ENCODE assay signal across 8 cellular contexts in genomic region chr11:106022795-106023275, GRCh38. TPM values are rescaled to one million over a fixed set of nuclear protein-coding genes. Genes with fewer than 3 reads are reported as not detected.
DNase-seq lines count a peak whose midpoint lies in the region; ATAC-seq, FAIRE-seq and TF ChIP-seq lines count a peak whose summit lies in the region.

No MANE protein-coding gene starts in this region.

- H3K4me3 Mint-ChIP-seq in IgD-negative memory B cell, result peak overlapping the region; percentile 89 to 99 (median 96)

- H3K9me3 ChIP-seq in A549 (no peaks in the 10 kb centered on the region), mucosa of stomach (ENCODE audit: control insufficient read depth, low read length) (no peaks in the 10 kb centered on the region)

- H3K36me3 ChIP-seq in mucosa of stomach (ENCODE audit: control insufficient read depth, insufficient read depth, low read length), result no peaks in the 10 kb centered on the region

- peak overlapping the region; percentile 49 for H3K4me3 ChIP-seq in A549
- peak overlapping the region; percentile 14 for H3K4me3 ChIP-seq in mucosa of stomach (ENCODE audit: low read length)

- POLR2A ChIA-PET in A549 (lab: Yijun Ruan, JAX), result interaction anchor here (1.1 kb wide), 1 partner anchor 54 kb away, joined by 10 read pairs; the partner anchor contains the start of genes AASDHPPT and KBTBD3

- H3K27me3 ChIP-seq in mucosa of stomach (ENCODE audit: control insufficient read depth, insufficient read depth, low read length), result no peaks in the 10 kb centered on the region

- H3K4me1 ChIP-seq in A549, result peaks cover 21% of the 10 kb centered on the region
- peaks cover 8% of the 10 kb centered on the region for H3K4me1 ChIP-seq in mucosa of stomach (ENCODE audit: control insufficient read depth, insufficient read depth, low read length)

- CTCF ChIA-PET in A549 (lab: Yijun Ruan, JAX), result no interaction called here

- H3K9me3 Mint-ChIP-seq in IgD-negative memory B cell, result peaks cover 0 to 4% (median 2%) of the 10 kb centered on the region in 3 donors

- no peaks in the 10 kb centered on the region for H3K27me3 Mint-ChIP-seq in IgD-negative memory B cell

- H3K27ac Mint-ChIP-seq in IgD-negative memory B cell, result peak overlapping the region; percentile 75 to 97 (median 83)

- no peak overlapping the region for H3K9ac ChIP-seq in mucosa of stomach (ENCODE audit: low read length)

- 94% methylated on average over 7 of the region's 7 CpGs for WGBS in A549 (ENCODE audit: missing lambda C conversion rate)

- TF ChIP-seq RAD21 in A549 (conservative IDR thresholded peaks at IDR 0.05 in 1 of 2, IDR thresholded peaks at IDR 0.05 in 1 of 2), result no peak

- H3K27ac ChIP-seq in A549 (peak overlapping the region; percentile 63 to 79), caudate nucleus (ENCODE audit: low read depth, low read length) (peak overlapping the region; percentile 91)

- peaks cover 5% of the 10 kb centered on the region for H3K36me3 Mint-ChIP-seq in IgD-negative memory B cell

- H3K4me2 ChIP-seq in A549, result peak overlapping the region; percentile 62

- peaks cover 24 to 38% (median 34%) of the 10 kb centered on the region in 3 donors for H3K4me1 Mint-ChIP-seq in IgD-negative memory B cell

- FAIRE-seq in A549 (lab: Jason Lieb, UNC), result no peak

- no peak for TF ChIP-seq EP300 in A549 (IDR thresholded peaks at IDR 0.05)

- no peak for ATAC-seq in A549
- no peak for ATAC-seq in HG02981 (IDR thresholded peaks at IDR 0.05; ENCODE audit: unreplicated experiment)

- DNase-seq in A549 (ENCODE audit: low read depth in 1 of 2, low spot score in 1 of 2) (no peak), caudate nucleus (lab: John Stamatoyannopoulos, UW) (peak in 1 of 61 donors; percentile 25), NCI-H526 (lab: John Stamatoyannopoulos, UW) (no peak), NCI-H1436 treated with DMSO at 0.1 percent for 48 hours (lab: John Stamatoyannopoulos, UW) (no peak), NCI-H1694 treated with DMSO at 0.1 percent for 48 hours (lab: John Stamatoyannopoulos, UW) (no peak)

- no peak for TF ChIP-seq CTCF in A549 (IDR thresholded peaks at IDR 0.05)

- no peak for TF ChIP-seq POLR2A in A549 (IDR thresholded peaks at IDR 0.05; ENCODE audit: low read length)

TF ChIP-seq in A549, 52 proteins besides CTCF, POLR2A, EP300 and RAD21:
- TF ChIP-seq NFE2L2 (conservative IDR thresholded peaks at IDR 0.05; ENCODE audit: low read length), result no peak
- no peak for TF ChIP-seq EHMT2 (IDR thresholded peaks at IDR 0.05; ENCODE audit: low read depth)
- no peak for TF ChIP-seq TP53 (CRISPR knock-in tag; IDR thresholded peaks at IDR 0.05)
- TF ChIP-seq FOXS1 (CRISPR knock-in tag; IDR thresholded peaks at IDR 0.05), result no peak
- no peak for TF ChIP-seq FOSL2 (IDR thresholded peaks at IDR 0.05)
- no peak for TF ChIP-seq FOSL2 (CRISPR knock-in tag; IDR thresholded peaks at IDR 0.05)
- no peak for TF ChIP-seq RARB (CRISPR knock-in tag; IDR thresholded peaks at IDR 0.05)
- TF ChIP-seq MAZ (IDR thresholded peaks at IDR 0.05; ENCODE audit: borderline replicate concordance, low read depth, low read length), result no peak
- TF ChIP-seq RFX5 (IDR thresholded peaks at IDR 0.05), result no peak
- no peak for TF ChIP-seq FOSB (CRISPR knock-in tag; IDR thresholded peaks at IDR 0.05)
- no peak for TF ChIP-seq CEBPB (IDR thresholded peaks at IDR 0.05)

RNA-seq across cellular contexts. Expression of gene MSANTD4, which starts 0.8 kb away (rescaled TPM):
- polyA plus RNA-seq in A549 (2011; rRNA removed), result 10.7 and 14.2 TPM in 2 replicates
- 1.5 and 1.9 TPM in 2 replicates for polyA plus RNA-seq in A549 (2012; cell fraction: cytosol; rRNA removed)
- 1.1 and 1.4 TPM in 2 replicates for polyA plus RNA-seq in A549 (2012; cell fraction: nucleus; rRNA removed)
- 9.2 to 10.5 TPM (median 9.4 TPM) in 3 replicates for polyA plus RNA-seq in A549 (2017; fragmentation: RNase III; extraction: RNeasy Plus Mini Kit Qiagen cat#74134 plus additional on column Dnase treatment)
- 7.1 and 7.7 TPM in 2 replicates for polyA minus RNA-seq in A549 (2011; rRNA and poly(A)+ RNA removed)
- polyA plus RNA-seq in IgD-negative memory B cell, result 6.6 TPM

RNA-seq across cellular contexts. Expression of gene KBTBD3, which starts 54.3 kb away (rescaled TPM):
- polyA plus RNA-seq in A549 (2011; rRNA removed) (6.9 and 9.4 TPM in 2 replicates), A549 (2017; fragmentation: RNase III; extraction: RNeasy Plus Mini Kit Qiagen cat#74134 plus additional on column Dnase treatment) (3.3 to 3.7 TPM (median 3.4 TPM) in 3 replicates), IgD-negative memory B cell (16.0 TPM)
- 0.52 and 0.60 TPM in 2 replicates for polyA plus RNA-seq in A549 (2012; cell fraction: cytosol; rRNA removed)
- polyA plus RNA-seq in A549 (2012; cell fraction: nucleus; rRNA removed), result 0.24 TPM in 2 replicates
- polyA minus RNA-seq in A549 (2011; rRNA and poly(A)+ RNA removed), result 1.5 and 6.2 TPM in 2 replicates

RNA-seq across cellular contexts. Expression of gene AASDHPPT, which starts 54.6 kb away (rescaled TPM):
- 43.4 and 68.1 TPM in 2 replicates for polyA plus RNA-seq in A549 (2011; rRNA removed)
- 22.5 and 23.5 TPM in 2 replicates for polyA plus RNA-seq in A549 (2012; cell fraction: cytosol; rRNA removed)
- 8.7 and 12.1 TPM in 2 replicates for polyA plus RNA-seq in A549 (2012; cell fraction: nucleus; rRNA removed)
- polyA plus RNA-seq in A549 (2017; fragmentation: RNase III; extraction: RNeasy Plus Mini Kit Qiagen cat#74134 plus additional on column Dnase treatment), result 39.8 to 42.6 TPM (median 40.5 TPM) in 3 replicates
- polyA minus RNA-seq in A549 (2011; rRNA and poly(A)+ RNA removed), result 13.2 and 15.1 TPM in 2 replicates
- 55.4 TPM for polyA plus RNA-seq in IgD-negative memory B cell
